ENCODE assay signal across 9 cellular contexts in the genomic region with DNA sequence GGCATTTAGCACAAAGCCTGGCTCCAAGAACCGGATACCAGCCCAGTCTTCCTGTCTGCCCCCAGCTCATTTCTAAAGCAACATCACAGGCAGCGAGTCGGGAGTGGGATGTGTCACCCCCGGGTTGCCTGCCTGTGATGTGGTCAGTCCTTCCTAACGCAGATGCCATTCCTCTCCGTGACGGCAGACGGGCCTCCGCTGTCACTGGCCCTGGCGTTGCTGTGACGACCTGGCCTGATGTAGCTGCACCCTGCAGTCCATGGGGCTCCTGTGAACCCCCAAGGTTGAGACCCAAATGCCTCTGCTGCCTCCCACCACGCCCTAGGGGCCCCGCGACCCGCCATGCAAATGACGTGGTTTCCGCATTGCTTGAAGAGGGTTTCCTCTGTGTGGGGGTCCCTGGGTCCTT. TPM values are rescaled to one million over a fixed set of nuclear protein-coding genes. Genes with fewer than 3 reads are reported as not detected.
DNase-seq lines count a peak whose midpoint lies in the region; ATAC-seq and TF ChIP-seq lines count a peak whose summit lies in the region.
"Had no signal": no experiment of that assay in that cellular context is flagged by ENCODE, and none has a peak within 500 bp of the region (broad histone marks: within the 10 kb centered on the region; RNA-seq: fewer than 3 reads in every experiment).

No MANE protein-coding gene starts in this region.

- no TSS peak for BruUV-seq in Caco-2 (replicated peaks; lab: Mats Ljungman, UMichigan)

- no peaks in the 10 kb centered on the region for H3K36me3 ChIP-seq in Caco-2 (ENCODE audit: control insufficient read depth, insufficient read depth, low read length)

- no peak for TF ChIP-seq CTCF in fibroblast of pulmonary artery (IDR thresholded peaks at IDR 0.05; ENCODE audit: low read length, missing control alignments)
- TF ChIP-seq CTCF in Caco-2 (IDR thresholded peaks at IDR 0.05; ENCODE audit: insufficient read depth in 1 of 2, low read depth in 1 of 2, low read length in 1 of 2, severe bottlenecking in 1 of 2, unreplicated experiment in 1 of 2), result no peak

- no peak overlapping the region for H3K27ac Mint-ChIP-seq in Caco-2 (ENCODE audit: unreplicated experiment)

- CTCF ChIA-PET in Caco-2 (lab: Charles Lee), result no interaction called here

- no peaks in the 10 kb centered on the region for H3K27me3 Mint-ChIP-seq in Caco-2 (ENCODE audit: insufficient read depth, unreplicated experiment)

- H3K9me3 Mint-ChIP-seq in Caco-2 (ENCODE audit: unreplicated experiment), result no peaks in the 10 kb centered on the region
- H3K9me3 Mint-ChIP-seq: neural crest cell had no signal

- H3K4me3 ChIP-seq in fibroblast of pulmonary artery (replicated peaks; ENCODE audit: low read depth, low read length), result no peak overlapping the region
- no peak overlapping the region for H3K4me3 ChIP-seq in Caco-2 (ENCODE audit: low read depth, low read length)

- H3K36me3 Mint-ChIP-seq in Caco-2 (ENCODE audit: insufficient read depth, unreplicated experiment), result no peaks in the 10 kb centered on the region

- H3K4me3 Mint-ChIP-seq in Caco-2 (ENCODE audit: unreplicated experiment), result no peak overlapping the region
- H3K4me3 Mint-ChIP-seq: neural crest cell had no signal

- H3K9me3 ChIP-seq in Caco-2, result no peaks in the 10 kb centered on the region

- peaks cover 7% of the 10 kb centered on the region for H3K4me1 Mint-ChIP-seq in Caco-2 (ENCODE audit: low read depth, unreplicated experiment)

- no peak for ATAC-seq in GM21515 (IDR thresholded peaks at IDR 0.05; ENCODE audit: unreplicated experiment)
- no peak for ATAC-seq in HG03095 (IDR thresholded peaks at IDR 0.05; ENCODE audit: unreplicated experiment)

- POLR2A ChIA-PET in Caco-2 (lab: Charles Lee), result no interaction called here

- no peaks in the 10 kb centered on the region for H3K4me1 ChIP-seq in Caco-2

- H3K27me3 ChIP-seq in Caco-2 (replicated peaks; ENCODE audit: control insufficient read depth, insufficient read depth, low read length), result no peaks in the 10 kb centered on the region

- intact Hi-C loops in Caco-2 (cut with micrococcal nuclease; ENCODE audit: unreplicated experiment), result no loop called here

- DNase-seq in HK-2 (ENCODE audit: unreplicated experiment) (peak; percentile 71), fibroblast of pulmonary artery (ENCODE audit: low read depth) (peak; percentile 61), Caco-2 (no peak), iPS-NIHi11 (ENCODE audit: low spot score) (no peak)
- DNase-seq in activated CD8-positive, alpha-beta memory T cell treated with anti-CD3 and anti-CD28 coated beads, Interleukin-2, amount 50 U/mL, for 24 hours (ENCODE audit: extremely low read depth), result peak; percentile 65
- peak; percentile 68 to 80 for DNase-seq in stimulated activated CD4-positive, alpha-beta T cell treated with anti-CD3 and anti-CD28 coated beads, Interleukin-4, amount 100 ng/mL, for 48 hours (ENCODE audit: low read depth in 2 of 2)

RNA-seq across cellular contexts. Expression of gene TNFRSF1B, which starts 12.3 kb away (rescaled TPM):
- 2.6 and 3.5 TPM in 2 replicates for total RNA-seq in Caco-2 (2022)

RNA-seq across cellular contexts. Expression of gene VPS13D, which starts 50.7 kb away (rescaled TPM):
- total RNA-seq in Caco-2 (2022), result 22.7 and 25.6 TPM in 2 replicates

Comparison
In these comparisons a context has a peak if more than half of its experiments do, and no peak if none do; other contexts are left out.
1. DNase-seq: peak in HK-2 (single experiment), activated CD8-positive, alpha-beta memory T cell treated with anti-CD3 and anti-CD28 coated beads, Interleukin-2, amount 50 U/mL, for 24 hours (single experiment), fibroblast of pulmonary artery (single experiment) and stimulated activated CD4-positive, alpha-beta T cell treated with anti-CD3 and anti-CD28 coated beads, Interleukin-4, amount 100 ng/mL, for 48 hours (2 of 2); none in Caco-2 (0 of 2) and iPS-NIHi11 (single experiment).